Comparison of ENCODE assay signal across 8 cellular contexts in the genomic region with DNA sequence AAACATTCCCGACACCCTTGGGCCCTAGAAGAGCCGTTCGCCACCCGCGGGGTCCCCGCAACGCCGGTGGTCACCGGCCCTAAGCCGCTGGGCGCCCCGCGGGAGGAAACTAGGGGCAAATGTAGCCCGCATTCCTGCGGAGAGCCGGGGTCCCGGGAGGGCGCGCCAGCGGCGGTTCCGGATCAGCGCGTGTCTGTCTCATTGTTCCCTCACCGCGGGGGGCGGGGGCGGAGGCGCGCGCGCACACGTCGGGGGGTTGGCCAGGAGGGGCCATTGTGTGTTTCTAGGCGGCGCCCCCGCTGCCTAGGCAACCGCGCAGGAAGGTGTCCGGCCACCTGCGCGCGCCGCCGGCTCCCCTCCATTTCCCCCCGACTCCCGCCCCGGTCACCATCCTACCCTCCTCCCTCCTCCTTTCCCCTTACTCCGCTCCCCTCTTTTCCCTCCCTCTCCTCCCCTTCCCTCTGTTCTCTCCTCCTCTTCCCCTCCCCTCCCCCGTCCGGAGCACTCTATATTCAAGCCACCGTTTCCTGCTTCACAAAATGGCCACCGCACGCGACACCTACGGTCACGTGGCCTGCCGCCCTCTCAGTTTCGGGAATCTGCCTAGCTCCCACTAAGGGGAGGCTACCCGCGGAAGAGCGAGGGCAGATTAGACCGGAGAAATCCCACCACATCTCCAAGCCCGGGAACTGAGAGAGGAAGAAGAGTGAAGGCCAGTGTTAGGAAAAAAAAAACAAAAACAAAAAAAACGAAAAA. TPM values are rescaled to one million over a fixed set of nuclear protein-coding genes. Genes with fewer than 3 reads are reported as not detected.
DNase-seq lines count a peak whose midpoint lies in the region; ATAC-seq, FAIRE-seq and TF ChIP-seq lines count a peak whose summit lies in the region.

No MANE protein-coding gene starts in this region.

- peak overlapping the region; percentile 94 for H3K4me3 Mint-ChIP-seq in astrocyte (ENCODE audit: unreplicated experiment)

- peak overlapping the region; percentile 99 for H3K27ac ChIP-seq in astrocyte (ENCODE audit: low read depth, low read length)
- H3K27ac ChIP-seq in hepatocyte, result peak overlapping the region; percentile 99

- peak; percentile 94 for DNase-seq in GM13977 (ENCODE audit: low spot score)
- DNase-seq in NCI-H187 (lab: John Stamatoyannopoulos, UW), result peak; percentile 81 to 86
- peak; percentile 88 for DNase-seq in T-helper 22 cell (ENCODE audit: low read depth)
- DNase-seq in astrocyte (ENCODE audit: low read depth), result peak; percentile 76
- peak; percentile 89 for DNase-seq in hepatocyte (ENCODE audit: low spot score)
- peak; percentile 94 for DNase-seq in retina
- DNase-seq in middle frontal gyrus (ENCODE audit: extremely low spot score, low spot score), result no peak

- peak overlapping the region; percentile 88 for H3K4me3 ChIP-seq in astrocyte (ENCODE audit: insufficient read depth, low read depth, low read length)
- H3K4me3 ChIP-seq in hepatocyte, result peak overlapping the region; percentile 76

- no peaks in the 10 kb centered on the region for H3K9me2 ChIP-seq in hepatocyte (replicated peaks; ENCODE audit: insufficient read depth)

- no peaks in the 10 kb centered on the region for H3K27me3 Mint-ChIP-seq in astrocyte (ENCODE audit: low read depth, unreplicated experiment)

- in situ Hi-C loops in GM13977 (cut with MboI; ENCODE audit: low pct_unique_long_range_greater_than_20kb, low sequenced_read_pairs, unreplicated experiment), result no loop called here

- H2AFZ ChIP-seq in astrocyte (ENCODE audit: low read depth, low read length) (peak overlapping the region; percentile 82), hepatocyte (peak overlapping the region; percentile 72)

- peak overlapping the region; percentile 100 for H3K9ac ChIP-seq in astrocyte (ENCODE audit: low read length)

- WGBS in hepatocyte (ENCODE audit: low lambda C conversion rate, missing lambda C conversion rate), result 38% methylated on average over 40 of the region's 65 CpGs

- peak; percentile 64 for FAIRE-seq in astrocyte (lab: Jason Lieb, UNC)

- H3K79me2 ChIP-seq in astrocyte (ENCODE audit: insufficient read depth, low read length) (peaks cover 42% of the 10 kb centered on the region), hepatocyte (peaks cover 41% of the 10 kb centered on the region)

- H3K9me3 ChIP-seq in astrocyte (ENCODE audit: insufficient read depth, low read depth, low read length) (no peaks in the 10 kb centered on the region), hepatocyte (ENCODE audit: low read depth) (no peaks in the 10 kb centered on the region)

- H3K27me3 ChIP-seq in astrocyte (ENCODE audit: insufficient read depth, low read length), result no peaks in the 10 kb centered on the region
- no peaks in the 10 kb centered on the region for H3K27me3 ChIP-seq in hepatocyte

- H3K9me3 Mint-ChIP-seq in astrocyte (ENCODE audit: unreplicated experiment), result no peaks in the 10 kb centered on the region

- peak; percentile 44 for ATAC-seq in HG02885 (IDR thresholded peaks at IDR 0.05; ENCODE audit: poor library complexity, unreplicated experiment)

- H3K27ac Mint-ChIP-seq in astrocyte (ENCODE audit: unreplicated experiment), result peak overlapping the region; percentile 100

- H4K20me1 ChIP-seq in astrocyte (ENCODE audit: insufficient read depth, low read length) (peaks cover 38% of the 10 kb centered on the region), hepatocyte (ENCODE audit: insufficient read depth, poor library complexity, severe bottlenecking) (peaks cover 32% of the 10 kb centered on the region)

- H3K36me3 ChIP-seq in astrocyte (ENCODE audit: insufficient read depth, low read length) (no peaks in the 10 kb centered on the region), hepatocyte (replicated peaks; ENCODE audit: insufficient read depth, low read depth) (no peaks in the 10 kb centered on the region)

- no peak for TF ChIP-seq CTCF in GM13977 (IDR thresholded peaks at IDR 0.05; ENCODE audit: extremely low read depth, insufficient read depth, missing control alignments)
- no peak for TF ChIP-seq CTCF in astrocyte (IDR thresholded peaks at IDR 0.05; ENCODE audit: insufficient read depth, low read depth, low read length)
- no peak for TF ChIP-seq CTCF in hepatocyte (IDR thresholded peaks at IDR 0.05; ENCODE audit: poor library complexity)

- H3K4me2 ChIP-seq in astrocyte (ENCODE audit: low read length), result peak overlapping the region; percentile 100
- peak overlapping the region; percentile 79 for H3K4me2 ChIP-seq in hepatocyte

- peaks cover 7% of the 10 kb centered on the region for H3K4me1 Mint-ChIP-seq in astrocyte (ENCODE audit: low read depth, unreplicated experiment)

- no peaks in the 10 kb centered on the region for H3K4me1 ChIP-seq in astrocyte (ENCODE audit: insufficient read depth, low read length)
- no peaks in the 10 kb centered on the region for H3K4me1 ChIP-seq in hepatocyte (ENCODE audit: insufficient read depth)

- no peaks in the 10 kb centered on the region for H3K36me3 Mint-ChIP-seq in astrocyte (ENCODE audit: low read depth, unreplicated experiment)

RNA-seq across cellular contexts. Expression of gene DDX3X, which starts 0.8 kb away (rescaled TPM):
- 204 and 242 TPM in 2 replicates for total RNA-seq in astrocyte
- 179 and 202 TPM in 2 replicates for total RNA-seq in hepatocyte
- polyA plus RNA-seq in hepatocyte, result 109 and 124 TPM in 2 replicates
